In genomic region chr22:22060200-22061084, GRCh38 we compare ENCODE assay signal across 9 cellular contexts.
A peak's percentile ranks its signal among the peaks of the same experiment; 100 is the strongest.
DNase-seq lines count a peak whose midpoint lies in the region; ATAC-seq, FAIRE-seq and TF ChIP-seq lines count a peak whose summit lies in the region.
"Had no signal": no experiment of that assay in that cellular context is flagged by ENCODE, and none has a peak within 500 bp of the region (broad histone marks: within the 10 kb centered on the region; RNA-seq: fewer than 3 reads in every experiment).

No MANE protein-coding gene starts in this region.

- WGBS in prostate gland, result 60% methylated on average over 11 of the region's 11 CpGs

- no peak overlapping the region for H3K4me3 Mint-ChIP-seq in progenitor cell of endocrine pancreas (ENCODE audit: low read depth)
- H3K4me3 Mint-ChIP-seq: naive thymus-derived CD8-positive, alpha-beta T cell had no signal

- no peaks in the 10 kb centered on the region for H3K9me3 ChIP-seq in AG04450 (ENCODE audit: control insufficient read depth, insufficient read depth, low read length)
- H3K9me3 ChIP-seq in prostate gland, result no peaks in the 10 kb centered on the region

- TF ChIP-seq CTCF in AG04450 (IDR thresholded peaks at IDR 0.05; ENCODE audit: low read depth, low read length) (peak; percentile 84), progenitor cell of endocrine pancreas (IDR thresholded peaks at IDR 0.05; ENCODE audit: unreplicated experiment) (peak; percentile 63), prostate gland (IDR thresholded peaks at IDR 0.05) (peak in 2 of 4 experiments; percentile 26 to 30)

- POLR2A ChIA-PET in AG04450 (lab: Yijun Ruan, JAX), result no interaction called here

- intact Hi-C loops in Right ventricle myocardium superior (cut with DNase I) (no loop called here), prostate gland (cut with DNase I) (no loop called here)

- peaks cover 3% of the 10 kb centered on the region for H3K9me3 Mint-ChIP-seq in progenitor cell of endocrine pancreas (ENCODE audit: low read depth)
- H3K9me3 Mint-ChIP-seq: naive thymus-derived CD8-positive, alpha-beta T cell had no signal

- no peak for FAIRE-seq in GM12891 (lab: Jason Lieb, UNC)

- H3K27me3 Mint-ChIP-seq in progenitor cell of endocrine pancreas, result peaks cover 28% of the 10 kb centered on the region

- H3K4me3 ChIP-seq in AG04450 (ENCODE audit: low read depth, low read length) (no peak overlapping the region), prostate gland (no peak overlapping the region)

- H3K36me3 Mint-ChIP-seq in progenitor cell of endocrine pancreas (ENCODE audit: insufficient read depth), result no peaks in the 10 kb centered on the region

- H3K27me3 ChIP-seq in AG04450 (ENCODE audit: control insufficient read depth, insufficient read depth, low read length) (peaks cover 28% of the 10 kb centered on the region), prostate gland (replicated peaks; ENCODE audit: insufficient read depth) (no peaks in the 10 kb centered on the region)

- ATAC-seq in Right ventricle myocardium superior (ENCODE audit: poor library complexity), result peak; percentile 64
- ATAC-seq: naive thymus-derived CD8-positive, alpha-beta T cell had no signal

- no peak for TF ChIP-seq POLR2A in GM12891 (IDR thresholded peaks at IDR 0.05; ENCODE audit: low read depth, low read length)
- no peak for TF ChIP-seq POLR2A in prostate gland (IDR thresholded peaks at IDR 0.05)

- H3K4me1 ChIP-seq in prostate gland (replicated peaks), result peaks cover 5% of the 10 kb centered on the region

- no peak for DNase-seq in AG04450 (ENCODE audit: low read depth, low spot score)
- peak; percentile 62 for DNase-seq in GM12891 (ENCODE audit: insufficient read length, low spot score)
- peak; percentile 54 for DNase-seq in NCI-H82 (lab: John Stamatoyannopoulos, UW)
- DNase-seq in activated T-helper 1 cell treated with Interleukin-2 at 50 U/mL for 16 hours (ENCODE audit: low read depth), result peak; percentile 22
- DNase-seq in Right ventricle myocardium superior, result peak; percentile 74
- peak; percentile 41 for DNase-seq in progenitor cell of endocrine pancreas (ENCODE audit: low spot score, unreplicated experiment)
- no peak for DNase-seq in mesenteric fat pad (ENCODE audit: low spot score)
- no peak for DNase-seq in prostate gland (ENCODE audit: low spot score)

- H3K36me3 ChIP-seq in prostate gland, result no peaks in the 10 kb centered on the region

- no peak overlapping the region for H3K27ac Mint-ChIP-seq in progenitor cell of endocrine pancreas

- CTCF ChIA-PET in AG04450 (lab: Charles Lee), result interaction anchor here (0.6 to 4.1 kb wide), 33 partner anchors 8 to 175 kb away, joined by 3 to 42 read pairs (median 4); no protein-coding TSS in a partner anchor

- no peak overlapping the region for H3K27ac ChIP-seq in AG04450 (ENCODE audit: low read depth, low read length)
- H3K27ac ChIP-seq in prostate gland, result peak overlapping the region in 1 of 2 donors; percentile 53

- H3K4me1 Mint-ChIP-seq in progenitor cell of endocrine pancreas (ENCODE audit: low read depth), result peaks cover 17% of the 10 kb centered on the region

TF ChIP-seq in GM12891, 5 proteins besides CTCF, POLR2A, EP300 and RAD21:
- TF ChIP-seq POLR2AphosphoS5 (IDR thresholded peaks at IDR 0.05; ENCODE audit: low read depth, low read length), result no peak
- TF ChIP-seq SPI1 (IDR thresholded peaks at IDR 0.05; ENCODE audit: low read depth, low read length), result no peak
- TF ChIP-seq PAX5 (IDR thresholded peaks at IDR 0.05; ENCODE audit: insufficient read depth, low read length, severe bottlenecking), result no peak
- no peak for TF ChIP-seq POU2F2 (IDR thresholded peaks at IDR 0.05; ENCODE audit: low read depth, low read length)
- no peak for TF ChIP-seq TAF1 (IDR thresholded peaks at IDR 0.05; ENCODE audit: low read depth, low read length)

Comparison
In these comparisons a context has a peak if more than half of its experiments do, and no peak if none do; other contexts are left out.
1. DNase-seq: peak in GM12891 (single experiment), NCI-H82 (single experiment), activated T-helper 1 cell treated with Interleukin-2 at 50 U/mL for 16 hours (single experiment), Right ventricle myocardium superior (single experiment) and progenitor cell of endocrine pancreas (single experiment); none in AG04450 (single experiment), mesenteric fat pad (single experiment) and prostate gland (single experiment).